ENCODE assay signal across 19 cellular contexts in the genomic region with DNA sequence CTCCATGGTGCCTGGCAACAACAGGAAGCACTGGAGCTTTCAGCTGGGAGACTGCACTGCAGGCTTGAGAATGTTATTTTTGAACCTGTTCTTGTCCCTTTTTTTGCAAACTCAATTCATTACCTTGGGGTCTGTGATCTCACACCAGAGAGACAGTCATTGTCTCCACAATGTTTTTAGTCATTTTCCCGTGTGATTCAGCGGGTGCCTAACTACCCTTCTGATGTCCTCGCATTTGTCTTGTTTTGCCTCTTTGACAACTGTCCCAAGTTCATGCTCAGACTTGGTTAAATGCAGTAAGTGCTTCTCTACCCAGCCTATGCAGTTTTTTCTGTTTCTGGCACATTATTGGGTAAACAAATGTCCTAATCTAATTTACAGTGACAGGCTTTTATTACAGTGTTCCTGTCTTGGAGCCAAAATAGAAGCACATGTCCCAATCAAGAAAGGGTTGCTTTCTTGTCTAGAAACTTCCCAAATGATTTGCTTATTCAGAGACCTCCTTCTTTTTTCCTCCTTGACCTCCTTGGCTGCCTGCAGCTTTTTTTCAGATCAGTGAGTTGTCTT.
DNase-seq lines count a peak whose midpoint lies in the region; ATAC-seq and TF ChIP-seq lines count a peak whose summit lies in the region.
"Had no signal": no experiment of that assay in that cellular context is flagged by ENCODE, and none has a peak within 500 bp of the region (broad histone marks: within the 10 kb centered on the region; RNA-seq: fewer than 3 reads in every experiment).

No MANE protein-coding gene starts in this region.

- no peaks in the 10 kb centered on the region for H3K9me3 ChIP-seq in mammary epithelial cell (replicated peaks; ENCODE audit: insufficient read depth, low read length)
- H3K9me3 ChIP-seq: gastrocnemius medialis, upper lobe of left lung had no signal

- H3K36me3 ChIP-seq in mammary epithelial cell (ENCODE audit: insufficient read depth, low read length): no peaks in the 10 kb centered on the region
- H3K36me3 ChIP-seq: gastrocnemius medialis, spleen, upper lobe of left lung had no signal

- H3K4me3 Mint-ChIP-seq in MCF 10A (ENCODE audit: unreplicated experiment): no peak overlapping the region
- peak overlapping the region in 3 of 5 experiments; percentile 26 to 56 (median 38) for H3K4me3 Mint-ChIP-seq in brain
- H3K4me3 Mint-ChIP-seq: activated CD8-positive, alpha-beta T cell treated with anti-CD3 and anti-CD28 coated beads for 36 hours; neural crest cell had no signal

- intact Hi-C loops in mammary epithelial cell (cut with micrococcal nuclease): loop anchor here (10.0 kb wide), 1 partner anchor 50 kb away; no protein-coding TSS in a partner anchor
- intact Hi-C loops in MCF 10A (cut with micrococcal nuclease): no loop called here

- H3K36me3 Mint-ChIP-seq in MCF 10A (ENCODE audit: insufficient read depth, unreplicated experiment) (no peaks in the 10 kb centered on the region), brain (no peaks in the 10 kb centered on the region)

- H4K20me1 ChIP-seq in mammary epithelial cell (ENCODE audit: insufficient read depth, low read length): no peaks in the 10 kb centered on the region

- in situ Hi-C loops in mammary epithelial cell (cut with MboI; ENCODE audit: low sequenced_read_pairs in 2 of 2): no loop called here

- peak overlapping the region; percentile 40 for H3K27ac ChIP-seq in mammary epithelial cell (ENCODE audit: insufficient read depth, low read depth, low read length)
- H3K27ac ChIP-seq: gastrocnemius medialis, spleen, upper lobe of left lung had no signal

- no TSS peak for BruUV-seq in mammary epithelial cell (replicated peaks; lab: Mats Ljungman, UMichigan)
- BruUV-seq in MCF 10A (replicated peaks; lab: Mats Ljungman, UMichigan): no TSS peak

- H3K9ac ChIP-seq in mammary epithelial cell (ENCODE audit: insufficient read depth, low read length): no peak overlapping the region

- H3K4me2 ChIP-seq in mammary epithelial cell (ENCODE audit: insufficient read depth, low read depth, low read length): peak overlapping the region; percentile 33

- H3K4me1 ChIP-seq in mammary epithelial cell (ENCODE audit: insufficient read depth, low read length): peaks cover 19% of the 10 kb centered on the region
- H3K4me1 ChIP-seq: gastrocnemius medialis, spleen, upper lobe of left lung had no signal

- CTCF ChIA-PET in mammary epithelial cell (lab: Charles Lee; ENCODE audit: low non-redundant PET) (no interaction called here), MCF 10A (lab: Yijun Ruan, JAX) (no interaction called here)

- H3K27ac Mint-ChIP-seq in MCF 10A (ENCODE audit: low read depth, unreplicated experiment): no peak overlapping the region
- H3K27ac Mint-ChIP-seq in brain: peak overlapping the region in 4 of 5 experiments; percentile 15 to 63 (median 28)
- H3K27ac Mint-ChIP-seq: activated CD8-positive, alpha-beta T cell treated with anti-CD3 and anti-CD28 coated beads for 36 hours had no signal

- H3K9me3 Mint-ChIP-seq in MCF 10A (ENCODE audit: unreplicated experiment): peaks cover 11% of the 10 kb centered on the region
- peaks cover 4 to 18% (median 12%) of the 10 kb centered on the region in 5 experiments for H3K9me3 Mint-ChIP-seq in brain
- H3K9me3 Mint-ChIP-seq: neural crest cell had no signal

- dilution Hi-C loops in mammary epithelial cell (cut with HindIII; ENCODE audit: low sequenced_read_pairs): no loop called here

- H3K4me3 ChIP-seq in mammary epithelial cell (replicated peaks in 1 of 3; ENCODE audit: insufficient read depth in 1 of 3, low read depth in 2 of 3, low read length in 3 of 3): no peak overlapping the region
- H3K4me3 ChIP-seq: gastrocnemius medialis, spleen, upper lobe of left lung had no signal

- ATAC-seq in GM21529 (IDR thresholded peaks at IDR 0.05; ENCODE audit: unreplicated experiment): no peak
- ATAC-seq: activated CD8-positive, alpha-beta T cell treated with anti-CD3 and anti-CD28 coated beads for 36 hours; gastrocnemius medialis had no signal

- no peaks in the 10 kb centered on the region for H3K27me3 Mint-ChIP-seq in MCF 10A (ENCODE audit: insufficient read depth, unreplicated experiment)
- peaks cover 4% of the 10 kb centered on the region for H3K27me3 Mint-ChIP-seq in brain

- peak; percentile 60 for DNase-seq in mammary epithelial cell
- DNase-seq in MCF 10A (ENCODE audit: unreplicated experiment): no peak
- DNase-seq in left kidney (ENCODE audit: low read depth, low spot score): peak; percentile 3
- no peak for DNase-seq in islet precursor cell
- no peak for DNase-seq in cerebellar nuclear complex (lab: John Stamatoyannopoulos, UW)
- no peak for DNase-seq in NOMO-1 (lab: John Stamatoyannopoulos, UW; ENCODE audit: unreplicated experiment in 2 of 2)
- DNase-seq: activated CD8-positive, alpha-beta T cell treated with anti-CD3 and anti-CD28 coated beads for 36 hours; Calu3; cortex of kidney; gastrocnemius medialis; kidney; NCI-H1092; NCI-H2227 treated with DMSO at 0.1 percent for 48 hours; OCI-M1; spleen; upper lobe of left lung had no signal

- no peak for TF ChIP-seq CTCF in mammary epithelial cell (conservative IDR thresholded peaks at IDR 0.05 in 1 of 2, IDR thresholded peaks at IDR 0.05 in 1 of 2; ENCODE audit: extremely low read depth in 1 of 2, insufficient read depth in 1 of 2, low read depth in 1 of 2, low read length in 2 of 2)
- TF ChIP-seq CTCF in MCF 10A (IDR thresholded peaks at IDR 0.05; ENCODE audit: unreplicated experiment): no peak
- TF ChIP-seq CTCF in brain (conservative IDR thresholded peaks at IDR 0.05): no peak

- H3K4me1 Mint-ChIP-seq in MCF 10A (ENCODE audit: insufficient read depth, unreplicated experiment) (peaks cover 11% of the 10 kb centered on the region), brain (peaks cover 26% of the 10 kb centered on the region)

- peak overlapping the region; percentile 84 for H2AFZ ChIP-seq in mammary epithelial cell (ENCODE audit: low read depth, low read length)

- no peaks in the 10 kb centered on the region for H3K27me3 ChIP-seq in mammary epithelial cell (ENCODE audit: insufficient read depth, low read length)
- H3K27me3 ChIP-seq: gastrocnemius medialis, spleen, upper lobe of left lung had no signal

- H3K79me2 ChIP-seq in mammary epithelial cell (ENCODE audit: insufficient read depth, low read length): no peaks in the 10 kb centered on the region

- POLR2A ChIA-PET in MCF 10A (lab: Yijun Ruan, JAX): no interaction called here

- WGBS in mammary epithelial cell (ENCODE audit: low coverage, missing lambda C conversion rate): 26% methylated on average over 3 of the region's 3 CpGs

Comparison
In these comparisons a context has a peak if more than half of its experiments do, and no peak if none do; other contexts are left out.
1. DNase-seq: peak in mammary epithelial cell (single experiment) and left kidney (single experiment); none in MCF 10A (single experiment), islet precursor cell (single experiment), cerebellar nuclear complex (0 of 2) and NOMO-1 (0 of 2).